In genomic region chr19:49805822-49806612, GRCh38 we compare ENCODE assay signal across 17 cellular contexts. TPM values are rescaled to one million over a fixed set of nuclear protein-coding genes. Genes with fewer than 3 reads are reported as not detected.
DNase-seq lines count a peak whose midpoint lies in the region; ATAC-seq and TF ChIP-seq lines count a peak whose summit lies in the region.
"Had no signal": no experiment of that assay in that cellular context is flagged by ENCODE, and none has a peak within 500 bp of the region (broad histone marks: within the 10 kb centered on the region; RNA-seq: fewer than 3 reads in every experiment).

No MANE protein-coding gene starts in this region.

- peaks cover 6 to 46% (median 27%) of the 10 kb centered on the region in 6 donors for H3K4me1 ChIP-seq in spleen

- H3K36me3 Mint-ChIP-seq in stimulated activated naive CD8-positive, alpha-beta T cell treated with anti-CD3 and anti-CD28 coated beads, Interleukin-15, Interleukin-2, amounts not matched to agents 100 ng/mL and 50 ng/mL, for 24 hours (ENCODE audit: low read depth), result peaks cover 18% of the 10 kb centered on the region
- H3K36me3 Mint-ChIP-seq in activated CD8-positive, alpha-beta T cell treated with anti-CD3 and anti-CD28 coated beads, Interleukin-2, amount 10 ng/mL, durations not matched to agents 7 days and 5 days (ENCODE audit: low read depth), result peaks cover 41% of the 10 kb centered on the region
- peaks cover 18% of the 10 kb centered on the region for H3K36me3 Mint-ChIP-seq in memory B cell

- TF ChIP-seq POLR2A in spleen (IDR thresholded peaks at IDR 0.05), result no peak

- H3K4me1 Mint-ChIP-seq in stimulated activated naive CD8-positive, alpha-beta T cell treated with anti-CD3 and anti-CD28 coated beads, Interleukin-15, Interleukin-2, amounts not matched to agents 100 ng/mL and 50 ng/mL, for 24 hours (ENCODE audit: low read depth), result peaks cover 26% of the 10 kb centered on the region
- H3K4me1 Mint-ChIP-seq in stimulated activated naive CD8-positive, alpha-beta T cell treated with anti-CD3 and anti-CD28 coated beads, Interleukin-15, amount 100 ng/mL, for 72 hours, result peaks cover 33% of the 10 kb centered on the region
- H3K4me1 Mint-ChIP-seq in activated CD8-positive, alpha-beta T cell treated with anti-CD3 and anti-CD28 coated beads, Interleukin-2, amount 10 ng/mL, durations not matched to agents 7 days and 5 days (ENCODE audit: low read depth), result peaks cover 37% of the 10 kb centered on the region
- peaks cover 22% of the 10 kb centered on the region for H3K4me1 Mint-ChIP-seq in memory B cell

- peaks cover 2 to 69% (median 50%) of the 10 kb centered on the region in 6 donors for H3K36me3 ChIP-seq in spleen

- H3K9me3 ChIP-seq in spleen, result no peaks in the 10 kb centered on the region
- H3K9me3 ChIP-seq: Caco-2, heart right ventricle, suprapubic skin had no signal

- CTCF ChIA-PET in activated CD8-positive, alpha-beta T cell treated with anti-CD3 and anti-CD28 coated beads, Interleukin-2, amount 10 ng/mL, durations not matched to agents 7 days and 5 days (lab: Charles Lee), result interaction anchor here (2.7 kb wide), 1 partner anchor 88 kb away, joined by 9 read pairs; no protein-coding TSS in a partner anchor

- TF ChIP-seq CTCF in spleen (IDR thresholded peaks at IDR 0.05 in 8 of 11, conservative IDR thresholded peaks at IDR 0.05 in 3 of 11), result no peak

- no peak overlapping the region for H3K4me3 ChIP-seq in spleen
- H3K4me3 ChIP-seq: heart right ventricle, suprapubic skin had no signal

- H3K27me3 Mint-ChIP-seq in stimulated activated naive CD8-positive, alpha-beta T cell treated with anti-CD3 and anti-CD28 coated beads, Interleukin-15, Interleukin-2, amounts not matched to agents 100 ng/mL and 50 ng/mL, for 24 hours, result no peaks in the 10 kb centered on the region
- H3K27me3 Mint-ChIP-seq in stimulated activated naive CD8-positive, alpha-beta T cell treated with anti-CD3 and anti-CD28 coated beads, Interleukin-15, amount 100 ng/mL, for 72 hours, result no peaks in the 10 kb centered on the region
- H3K27me3 Mint-ChIP-seq in activated CD8-positive, alpha-beta T cell treated with anti-CD3 and anti-CD28 coated beads, Interleukin-2, amount 10 ng/mL, durations not matched to agents 7 days and 5 days (ENCODE audit: low read depth), result no peaks in the 10 kb centered on the region
- H3K27me3 Mint-ChIP-seq in memory B cell, result no peaks in the 10 kb centered on the region
- H3K27me3 Mint-ChIP-seq: activated CD4-positive, alpha-beta T cell treated with anti-CD3 and anti-CD28 coated beads for 36 hours had no signal

- H3K27me3 ChIP-seq in spleen (replicated peaks in 1 of 7), result no peaks in the 10 kb centered on the region
- H3K27me3 ChIP-seq: heart right ventricle, suprapubic skin had no signal

- intact Hi-C loops in spleen (cut with DNase I; ENCODE audit: low total_unique reads), result no loop called here

- H3K4me3 Mint-ChIP-seq in stimulated activated naive CD8-positive, alpha-beta T cell treated with anti-CD3 and anti-CD28 coated beads, Interleukin-15, Interleukin-2, amounts not matched to agents 100 ng/mL and 50 ng/mL, for 24 hours, result no peak overlapping the region
- no peak overlapping the region for H3K4me3 Mint-ChIP-seq in stimulated activated naive CD8-positive, alpha-beta T cell treated with anti-CD3 and anti-CD28 coated beads, Interleukin-15, amount 100 ng/mL, for 72 hours
- H3K4me3 Mint-ChIP-seq in activated CD8-positive, alpha-beta T cell treated with anti-CD3 and anti-CD28 coated beads, Interleukin-2, amount 10 ng/mL, durations not matched to agents 7 days and 5 days, result no peak overlapping the region
- no peak overlapping the region for H3K4me3 Mint-ChIP-seq in memory B cell
- H3K4me3 Mint-ChIP-seq: activated CD4-positive, alpha-beta T cell treated with anti-CD3 and anti-CD28 coated beads for 36 hours had no signal

- POLR2A ChIA-PET in activated CD8-positive, alpha-beta T cell treated with anti-CD3 and anti-CD28 coated beads, Interleukin-2, amount 10 ng/mL, durations not matched to agents 7 days and 5 days (lab: Charles Lee), result no interaction called here

- no peak for DNase-seq in stimulated activated naive CD8-positive, alpha-beta T cell treated with anti-CD3 and anti-CD28 coated beads, Interleukin-15, amount 100 ng/mL, for 72 hours
- no peak for DNase-seq in activated CD8-positive, alpha-beta T cell treated with anti-CD3 and anti-CD28 coated beads, Interleukin-2, amount 10 ng/mL, durations not matched to agents 7 days and 5 days
- DNase-seq in memory B cell (ENCODE audit: low spot score in 2 of 2) (no peak), Kasumi-1 (lab: John Stamatoyannopoulos, UW) (no peak), spleen (no peak)
- DNase-seq: Caco-2; effector CD8-positive, alpha-beta T cell; heart right ventricle; NCI-H524 treated with DMSO at 0.1 percent for 48 hours; T-helper 9 cell had no signal

- WGBS in spleen, 5 donors, result 89 to 95% (median 89%) methylated on average over 17 to 20 of the region's 20 CpGs

- H3K9me3 Mint-ChIP-seq in stimulated activated naive CD8-positive, alpha-beta T cell treated with anti-CD3 and anti-CD28 coated beads, Interleukin-15, Interleukin-2, amounts not matched to agents 100 ng/mL and 50 ng/mL, for 24 hours, result no peaks in the 10 kb centered on the region
- no peaks in the 10 kb centered on the region for H3K9me3 Mint-ChIP-seq in stimulated activated naive CD8-positive, alpha-beta T cell treated with anti-CD3 and anti-CD28 coated beads, Interleukin-15, amount 100 ng/mL, for 72 hours
- H3K9me3 Mint-ChIP-seq in activated CD8-positive, alpha-beta T cell treated with anti-CD3 and anti-CD28 coated beads, Interleukin-2, amount 10 ng/mL, durations not matched to agents 7 days and 5 days (ENCODE audit: insufficient read depth), result no peaks in the 10 kb centered on the region
- no peaks in the 10 kb centered on the region for H3K9me3 Mint-ChIP-seq in memory B cell

- H3K27ac Mint-ChIP-seq in stimulated activated naive CD8-positive, alpha-beta T cell treated with anti-CD3 and anti-CD28 coated beads, Interleukin-15, Interleukin-2, amounts not matched to agents 100 ng/mL and 50 ng/mL, for 24 hours, result peak overlapping the region; percentile 46
- peak overlapping the region in 1 of 2 donors; percentile 8 for H3K27ac Mint-ChIP-seq in stimulated activated naive CD8-positive, alpha-beta T cell treated with anti-CD3 and anti-CD28 coated beads, Interleukin-15, amount 100 ng/mL, for 72 hours
- H3K27ac Mint-ChIP-seq in activated CD8-positive, alpha-beta T cell treated with anti-CD3 and anti-CD28 coated beads, Interleukin-2, amount 10 ng/mL, durations not matched to agents 7 days and 5 days, result peak overlapping the region; percentile 95
- H3K27ac Mint-ChIP-seq in memory B cell, result peak overlapping the region; percentile 9
- H3K27ac Mint-ChIP-seq: activated CD4-positive, alpha-beta T cell treated with anti-CD3 and anti-CD28 coated beads for 36 hours had no signal

- no peak for ATAC-seq in stimulated activated naive CD8-positive, alpha-beta T cell treated with anti-CD3 and anti-CD28 coated beads, Interleukin-15, amount 100 ng/mL, for 72 hours
- ATAC-seq in activated CD8-positive, alpha-beta T cell treated with anti-CD3 and anti-CD28 coated beads, Interleukin-2, amount 10 ng/mL, durations not matched to agents 7 days and 5 days, result no peak
- ATAC-seq in memory B cell (ENCODE audit: low read depth) (no peak), HG02571 (IDR thresholded peaks at IDR 0.05; ENCODE audit: unreplicated experiment) (no peak), GM21529 (IDR thresholded peaks at IDR 0.05; ENCODE audit: unreplicated experiment) (no peak)
- ATAC-seq: activated CD4-positive, alpha-beta T cell treated with anti-CD3 and anti-CD28 coated beads for 36 hours; heart right ventricle; sciatic nerve had no signal

- peak overlapping the region in 2 of 8 donors; percentile 89 to 92 for H3K27ac ChIP-seq in spleen
- H3K27ac ChIP-seq: suprapubic skin had no signal

RNA-seq across cellular contexts. Expression of gene FUZ, which starts 7.1 kb away (rescaled TPM):
- 10 to 100 TPM; 23.1 to 24.2 TPM for total RNA-seq in activated CD8-positive, alpha-beta T cell treated with anti-CD3 and anti-CD28 coated beads, Interleukin-2, amount 10 ng/mL, durations not matched to agents 7 days and 5 days
- total RNA-seq in spleen, result 10 to 100 TPM; 10.7 to 22.1 (median 15.1) TPM
- polyA plus RNA-seq in spleen, result 10 to 100 TPM; 16.7 to 20.3 (median 16.9) TPM

RNA-seq across cellular contexts. Expression of gene MED25, which starts 12.1 kb away (rescaled TPM):
- 10 to 100 TPM; 59.9 to 62.2 TPM for total RNA-seq in activated CD8-positive, alpha-beta T cell treated with anti-CD3 and anti-CD28 coated beads, Interleukin-2, amount 10 ng/mL, durations not matched to agents 7 days and 5 days
- 10 to 100 TPM; 29.4 to 61.0 (median 50.7) TPM for total RNA-seq in spleen
- polyA plus RNA-seq in spleen, result 10 to 100 TPM; 26.6 to 42.7 (median 35.3) TPM

RNA-seq across cellular contexts. Expression of gene AP2A1, which starts 39.2 kb away (rescaled TPM):
- 10 to 100 TPM; 88.1 to 96.4 TPM for total RNA-seq in activated CD8-positive, alpha-beta T cell treated with anti-CD3 and anti-CD28 coated beads, Interleukin-2, amount 10 ng/mL, durations not matched to agents 7 days and 5 days
- 100 to 1,000 TPM in 3 of 7 donors, 10 to 100 TPM in 4; 79.8 to 108 (median 95.4) TPM for total RNA-seq in spleen
- polyA plus RNA-seq in spleen, result 10 to 100 TPM; 18.1 to 43.6 (median 19.0) TPM

RNA-seq across cellular contexts. Expression of gene TSKS, which starts 42.9 kb away (rescaled TPM):
- 1 to 10 TPM; 1.1 to 1.5 TPM for total RNA-seq in activated CD8-positive, alpha-beta T cell treated with anti-CD3 and anti-CD28 coated beads, Interleukin-2, amount 10 ng/mL, durations not matched to agents 7 days and 5 days
- total RNA-seq in spleen, result 1 to 10 TPM in 1 of 7 donors, under 1 TPM in 2, not detected in 4; 0.37 to 2.1 (median 0.92) TPM
- polyA plus RNA-seq in spleen, result 1 to 10 TPM in 1 of 3 donors, under 1 TPM in 2; 0.26 to 1.0 (median 0.85) TPM
- total RNA-seq: Caco-2, fibroblast of lung had no signal
- polyA plus RNA-seq: fibroblast of lung had no signal

RNA-seq across cellular contexts. Expression of gene PTOV1, which starts 44.9 kb away (rescaled TPM):
- total RNA-seq in activated CD8-positive, alpha-beta T cell treated with anti-CD3 and anti-CD28 coated beads, Interleukin-2, amount 10 ng/mL, durations not matched to agents 7 days and 5 days, result 10 to 100 TPM; 78.8 to 94.3 TPM
- 100 to 1,000 TPM in 3 of 7 donors, 10 to 100 TPM in 4; 69.6 to 127 (median 98.4) TPM for total RNA-seq in spleen
- 100 to 1,000 TPM in 1 of 3 donors, 10 to 100 TPM in 2; 61.4 to 120 (median 70.9) TPM for polyA plus RNA-seq in spleen
